ENCODE assay signal across 8 cellular contexts in genomic region chr6:83592770-83593394, GRCh38.
A peak's percentile ranks its signal among the peaks of the same experiment; 100 is the strongest.
DNase-seq lines count a peak whose midpoint lies in the region; ATAC-seq and TF ChIP-seq lines count a peak whose summit lies in the region.

No MANE protein-coding gene starts in this region.

- no peak overlapping the region for H3K27ac ChIP-seq in sigmoid colon

- intact Hi-C loops in sigmoid colon (cut with DNase I): no loop called here

- H3K4me3 ChIP-seq in BE2C (ENCODE audit: low read depth, low read length) (no peak overlapping the region), fibroblast of the aortic adventitia (ENCODE audit: low read depth, low read length) (no peak overlapping the region), sigmoid colon (no peak overlapping the region)

- peak; percentile 95 for ATAC-seq in GM18909 (IDR thresholded peaks at IDR 0.05; ENCODE audit: poor library complexity, unreplicated experiment)
- ATAC-seq in HG03025 (IDR thresholded peaks at IDR 0.05; ENCODE audit: low FRiP score, unreplicated experiment): peak; percentile 96

- H3K27me3 ChIP-seq in BE2C: no peaks in the 10 kb centered on the region
- H3K27me3 ChIP-seq in sigmoid colon: no peaks in the 10 kb centered on the region

- WGBS in sigmoid colon, 2 donors: 76 to 79% methylated on average over 2 of the region's 2 CpGs

- H3K9me3 ChIP-seq in BE2C (no peaks in the 10 kb centered on the region; the same call in 1 of the 2 replicates), sigmoid colon (no peaks in the 10 kb centered on the region)

- no peak for TF ChIP-seq EP300 in sigmoid colon (IDR thresholded peaks at IDR 0.05)

- no peaks in the 10 kb centered on the region; the same call in 1 of the 2 replicates for H3K4me1 ChIP-seq in BE2C
- H3K4me1 ChIP-seq in sigmoid colon: no peaks in the 10 kb centered on the region

- DNase-seq in BE2C (peak; percentile 26), NOMO-1 (lab: John Stamatoyannopoulos, UW; ENCODE audit: unreplicated experiment in 2 of 2) (peak; percentile 27 to 62), fibroblast of the aortic adventitia (ENCODE audit: low read depth) (peak; percentile 14), middle frontal gyrus (ENCODE audit: extremely low spot score, low spot score) (no peak), sigmoid colon (no peak), globus pallidus (ENCODE audit: low spot score) (no peak)

- no peak for TF ChIP-seq POLR2A in sigmoid colon (IDR thresholded peaks at IDR 0.05)

- TF ChIP-seq CTCF in BE2C (IDR thresholded peaks at IDR 0.05; ENCODE audit: low read depth, low read length): peak; percentile 77
- peak; percentile 64 for TF ChIP-seq CTCF in fibroblast of the aortic adventitia (IDR thresholded peaks at IDR 0.05; ENCODE audit: insufficient read depth, low read length)
- no peak for TF ChIP-seq CTCF in sigmoid colon (IDR thresholded peaks at IDR 0.05)

- peaks cover 2% of the 10 kb centered on the region; the same call in 1 of the 2 replicates for H3K36me3 ChIP-seq in BE2C
- H3K36me3 ChIP-seq in sigmoid colon: no peaks in the 10 kb centered on the region

Comparison
In these comparisons a context has a peak if more than half of its experiments do, and no peak if none do; other contexts are left out.
1. DNase-seq: peak in BE2C (single experiment), NOMO-1 (2 of 2) and fibroblast of the aortic adventitia (single experiment); none in middle frontal gyrus (single experiment), sigmoid colon (single experiment) and globus pallidus (single experiment).
2. CTCF ChIP-seq: peak in BE2C (single experiment) and fibroblast of the aortic adventitia (single experiment); none in sigmoid colon (0 of 4).